In the genomic region with DNA sequence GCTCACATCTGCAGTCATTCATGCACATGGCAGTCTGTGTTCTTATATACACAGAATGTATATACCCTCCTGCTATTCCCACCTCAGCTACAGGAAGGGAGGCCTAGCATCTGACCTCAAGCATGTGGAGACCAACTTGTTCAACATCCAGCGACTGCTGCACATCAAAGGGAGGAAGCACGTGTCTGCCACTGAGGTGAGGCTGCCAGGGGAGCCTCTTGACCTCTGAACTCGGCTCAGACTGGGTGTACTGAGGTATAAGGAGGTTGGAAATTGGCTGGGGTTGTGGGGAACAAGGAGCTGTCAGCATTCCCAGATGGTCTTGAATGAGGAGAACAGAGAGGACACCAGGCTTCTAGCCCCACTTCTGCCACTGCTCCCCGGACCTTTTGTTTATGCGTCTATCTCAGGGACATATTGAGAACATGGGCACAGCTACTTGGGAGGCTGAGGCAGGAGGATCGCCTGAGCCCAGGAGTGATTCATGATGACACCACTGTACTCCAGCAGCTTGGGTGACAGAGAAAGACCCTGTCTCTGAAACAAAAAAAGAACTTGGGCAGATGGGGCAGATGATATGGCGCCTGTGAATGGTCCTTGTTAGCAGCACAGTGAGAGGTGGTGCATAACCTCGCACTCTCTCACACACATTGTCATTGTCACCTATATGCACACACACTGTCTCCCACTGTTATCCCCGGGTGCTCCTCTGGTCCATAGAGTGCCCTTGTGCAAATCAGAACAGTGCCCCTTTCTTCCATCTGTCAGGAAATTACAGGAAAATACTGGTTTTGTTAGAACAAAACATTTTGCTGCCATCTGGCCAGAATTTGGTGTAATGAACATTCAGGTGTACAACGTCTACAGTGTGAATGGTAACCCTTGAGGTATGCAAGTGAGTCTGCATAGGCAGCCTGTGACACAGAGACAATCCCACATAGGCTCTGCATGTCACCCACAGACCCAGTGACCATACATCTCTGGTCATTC, we compare ENCODE assay signal across 12 cellular contexts. TPM values are rescaled to one million over a fixed set of nuclear protein-coding genes. Genes with fewer than 3 reads are reported as not detected.
A peak's percentile ranks its signal among the peaks of the same experiment; 100 is the strongest.
DNase-seq lines count a peak whose midpoint lies in the region; ATAC-seq and TF ChIP-seq lines count a peak whose summit lies in the region.
"Had no signal": no experiment of that assay in that cellular context is flagged by ENCODE, and none has a peak within 500 bp of the region (broad histone marks: within the 10 kb centered on the region; RNA-seq: fewer than 3 reads in every experiment).

No MANE protein-coding gene starts in this region.

- no peaks in the 10 kb centered on the region for H3K27me3 ChIP-seq in foreskin keratinocyte
- H3K27me3 ChIP-seq: breast epithelium had no signal

- H3K4me1 ChIP-seq in foreskin keratinocyte = peaks cover 4% of the 10 kb centered on the region

- no peak for ATAC-seq in foreskin keratinocyte
- ATAC-seq in GM18907 (IDR thresholded peaks at IDR 0.05; ENCODE audit: unreplicated experiment) = no peak
- no peak for ATAC-seq in HG03432 (IDR thresholded peaks at IDR 0.05; ENCODE audit: unreplicated experiment)

- H3K36me3 Mint-ChIP-seq in activated CD4-positive, alpha-beta memory T cell treated with anti-CD3 and anti-CD28 coated beads for 36 hours = peaks cover 13% of the 10 kb centered on the region

- no peaks in the 10 kb centered on the region for H3K9me3 Mint-ChIP-seq in activated CD4-positive, alpha-beta memory T cell treated with anti-CD3 and anti-CD28 coated beads for 36 hours

- no peak overlapping the region for H3K27ac ChIP-seq in foreskin keratinocyte
- H3K27ac ChIP-seq: C4-2B had no signal

- intact Hi-C loops in activated CD4-positive, alpha-beta memory T cell treated with anti-CD3 and anti-CD28 coated beads for 36 hours (cut with micrococcal nuclease) = loop anchor here (1.0 to 2.0 kb wide), 2 partner anchors 22 to 1003 kb away; a partner anchor contains a TSS

- CTCF ChIA-PET in activated CD4-positive, alpha-beta memory T cell treated with anti-CD3 and anti-CD28 coated beads for 36 hours (lab: Charles Lee) = interaction anchor here (0.6 to 2.2 kb wide), 23 partner anchors 9 to 526 kb away, joined by 3 to 48 read pairs (median 4); a partner anchor contains a TSS

- peak in 4 of 6 experiments; percentile 9 to 22 (median 18) for DNase-seq in stimulated activated naive CD4-positive, alpha-beta T cell (lab: John Stamatoyannopoulos, UW)
- DNase-seq in stimulated activated naive CD4-positive, alpha-beta T cell treated with Interleukin-2 at 50 U/mL for 16 hours (lab: John Stamatoyannopoulos, UW) = no peak
- peak; percentile 39 for DNase-seq in activated CD4-positive, alpha-beta memory T cell treated with anti-CD3 and anti-CD28 coated beads for 36 hours
- DNase-seq in foreskin keratinocyte = no peak
- DNase-seq in GF-D8 (lab: John Stamatoyannopoulos, UW) = no peak
- no peak for DNase-seq in ureter (ENCODE audit: low spot score)

- no peaks in the 10 kb centered on the region for H3K27me3 Mint-ChIP-seq in activated CD4-positive, alpha-beta memory T cell treated with anti-CD3 and anti-CD28 coated beads for 36 hours

- H3K27ac Mint-ChIP-seq in activated CD4-positive, alpha-beta memory T cell treated with anti-CD3 and anti-CD28 coated beads for 36 hours = peak overlapping the region; percentile 94

- peak overlapping the region; percentile 90 for H3K4me3 Mint-ChIP-seq in activated CD4-positive, alpha-beta memory T cell treated with anti-CD3 and anti-CD28 coated beads for 36 hours

- TF ChIP-seq CTCF in foreskin keratinocyte (conservative IDR thresholded peaks at IDR 0.05) = peak; percentile 9

- peaks cover 59% of the 10 kb centered on the region for H3K4me1 Mint-ChIP-seq in activated CD4-positive, alpha-beta memory T cell treated with anti-CD3 and anti-CD28 coated beads for 36 hours (ENCODE audit: low read depth)

- POLR2A ChIA-PET in activated CD4-positive, alpha-beta memory T cell treated with anti-CD3 and anti-CD28 coated beads for 36 hours (lab: Charles Lee) = interaction anchor here (1.0 kb wide), 1 partner anchor 43 kb away, joined by 4 read pairs; a partner anchor contains a TSS

RNA-seq across cellular contexts. Expression of a gene that starts 5.4 kb away (rescaled TPM):
- 10 to 100 TPM in 1 of 2 experiments, 1 to 10 TPM in 1; 9.9 to 11.3 TPM for total RNA-seq in activated CD4-positive, alpha-beta memory T cell treated with anti-CD3 and anti-CD28 coated beads for 36 hours
- total RNA-seq in foreskin keratinocyte = 3.7 and 3.8 TPM in 2 replicates
- 3.1 and 3.4 TPM in 2 replicates for polyA plus RNA-seq in foreskin keratinocyte
- total RNA-seq in ureter = 46.4 TPM

RNA-seq across cellular contexts. Expression of a gene that starts 33.5 kb away (rescaled TPM):
- total RNA-seq in activated CD4-positive, alpha-beta memory T cell treated with anti-CD3 and anti-CD28 coated beads for 36 hours = 10 to 100 TPM; 17.3 to 17.6 TPM
- total RNA-seq in foreskin keratinocyte (23.5 and 27.4 TPM in 2 replicates), ureter (93.5 TPM)
- polyA plus RNA-seq in foreskin keratinocyte = 21.5 and 28.3 TPM in 2 replicates

RNA-seq across cellular contexts. Expression of a gene that starts 43.1 kb away (rescaled TPM):
- 1 to 10 TPM in 1 of 2 experiments, under 1 TPM in 1; 0.70 to 1.1 TPM for total RNA-seq in activated CD4-positive, alpha-beta memory T cell treated with anti-CD3 and anti-CD28 coated beads for 36 hours
- total RNA-seq in foreskin keratinocyte (not detected in 2 replicates), ureter (5.6 TPM)
- polyA plus RNA-seq in foreskin keratinocyte = 0.02 TPM in 1 of 2 replicates, not detected in the other
- total RNA-seq: HT1080, SK-MEL-5 had no signal

Comparison
In these comparisons a context has a peak if more than half of its experiments do, and no peak if none do; other contexts are left out.
1. DNase-seq: peak in stimulated activated naive CD4-positive, alpha-beta T cell (4 of 6) and activated CD4-positive, alpha-beta memory T cell treated with anti-CD3 and anti-CD28 coated beads for 36 hours (single experiment); none in stimulated activated naive CD4-positive, alpha-beta T cell treated with Interleukin-2 at 50 U/mL for 16 hours (single experiment), foreskin keratinocyte (0 of 2), GF-D8 (single experiment) and ureter (single experiment).